ENCODE assay signal across 16 cellular contexts in the genomic region with DNA sequence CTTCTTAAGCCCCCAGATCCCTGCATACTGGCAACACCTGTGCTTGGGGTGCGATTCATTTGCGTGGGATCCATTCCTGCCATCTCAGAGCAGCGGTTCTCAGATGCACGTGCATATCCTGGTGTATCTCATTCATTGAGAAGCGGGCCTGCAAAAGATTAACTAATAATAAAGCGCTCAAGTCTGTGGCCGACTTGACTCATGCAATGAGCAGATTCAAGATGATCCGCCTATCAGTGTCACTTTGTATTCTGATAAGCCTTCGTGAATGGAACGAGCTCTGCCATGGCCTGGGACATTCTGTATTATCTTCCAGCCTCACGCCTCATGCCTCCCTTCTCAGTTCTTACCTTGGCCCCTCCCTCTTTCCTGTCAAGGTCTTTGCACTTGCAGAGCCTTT. TPM values are rescaled to one million over a fixed set of nuclear protein-coding genes. Genes with fewer than 3 reads are reported as not detected.
"Had no signal": no experiment of that assay in that cellular context is flagged by ENCODE, and none has a peak within 500 bp of the region (broad histone marks: within the 10 kb centered on the region; RNA-seq: fewer than 3 reads in every experiment).

No MANE protein-coding gene starts in this region.

- H3K9me3 ChIP-seq: neutrophil, stomach had no signal

- H3K9me3 Mint-ChIP-seq: dendritic cell treated with granulocyte-macrophage colony-stimulating factor and Interleukin-4, amounts not matched to agents 40 ng/mL and 50 ng/mL, for 4 days; effector memory CD8-positive, alpha-beta T cell; naive thymus-derived CD4-positive, alpha-beta T cell had no signal

- H3K4me1 ChIP-seq: foreskin keratinocyte had no signal

- H3K4me3 Mint-ChIP-seq: dendritic cell treated with granulocyte-macrophage colony-stimulating factor and Interleukin-4, amounts not matched to agents 40 ng/mL and 50 ng/mL, for 4 days; effector memory CD8-positive, alpha-beta T cell; naive thymus-derived CD4-positive, alpha-beta T cell had no signal

- H3K36me3 ChIP-seq: neutrophil had no signal

- H3K4me3 ChIP-seq: lung, skin epidermis, stomach had no signal

- ATAC-seq: effector memory CD8-positive, alpha-beta T cell; foreskin keratinocyte; left colon; left ventricle myocardium superior; naive thymus-derived CD4-positive, alpha-beta T cell had no signal

- H3K27me3 ChIP-seq: foreskin keratinocyte, neutrophil had no signal

- H3K36me3 Mint-ChIP-seq: naive thymus-derived CD4-positive, alpha-beta T cell had no signal

- H3K27ac Mint-ChIP-seq: dendritic cell treated with granulocyte-macrophage colony-stimulating factor and Interleukin-4, amounts not matched to agents 40 ng/mL and 50 ng/mL, for 4 days; effector memory CD8-positive, alpha-beta T cell; naive thymus-derived CD4-positive, alpha-beta T cell had no signal

- DNase-seq: effector memory CD8-positive, alpha-beta T cell; foreskin keratinocyte; kidney; left colon; mesenchymal stem cell; naive thymus-derived CD4-positive, alpha-beta T cell; stimulated activated CD4-positive, alpha-beta T cell treated with anti-CD3 and anti-CD28 coated beads, Interleukin-12 subunit alpha, Interleukin-12 subunit beta, amount 100 ng/mL, for 4 hours; stimulated activated naive CD4-positive, alpha-beta T cell; stomach; substantia nigra; trophoblast cell had no signal

- H3K27ac ChIP-seq: foreskin keratinocyte, neutrophil, skin epidermis, stomach had no signal

RNA-seq across cellular contexts. Expression of a gene that starts 22.3 kb away (rescaled TPM):
- total RNA-seq: naive thymus-derived CD4-positive, alpha-beta T cell had no signal
- polyA plus RNA-seq: naive thymus-derived CD4-positive, alpha-beta T cell had no signal

RNA-seq across cellular contexts. Expression of a gene that starts 35.7 kb away (rescaled TPM):
- polyA plus RNA-seq: naive thymus-derived CD4-positive, alpha-beta T cell had no signal
